13 cellular contexts compared by ENCODE assay signal in the genomic region with DNA sequence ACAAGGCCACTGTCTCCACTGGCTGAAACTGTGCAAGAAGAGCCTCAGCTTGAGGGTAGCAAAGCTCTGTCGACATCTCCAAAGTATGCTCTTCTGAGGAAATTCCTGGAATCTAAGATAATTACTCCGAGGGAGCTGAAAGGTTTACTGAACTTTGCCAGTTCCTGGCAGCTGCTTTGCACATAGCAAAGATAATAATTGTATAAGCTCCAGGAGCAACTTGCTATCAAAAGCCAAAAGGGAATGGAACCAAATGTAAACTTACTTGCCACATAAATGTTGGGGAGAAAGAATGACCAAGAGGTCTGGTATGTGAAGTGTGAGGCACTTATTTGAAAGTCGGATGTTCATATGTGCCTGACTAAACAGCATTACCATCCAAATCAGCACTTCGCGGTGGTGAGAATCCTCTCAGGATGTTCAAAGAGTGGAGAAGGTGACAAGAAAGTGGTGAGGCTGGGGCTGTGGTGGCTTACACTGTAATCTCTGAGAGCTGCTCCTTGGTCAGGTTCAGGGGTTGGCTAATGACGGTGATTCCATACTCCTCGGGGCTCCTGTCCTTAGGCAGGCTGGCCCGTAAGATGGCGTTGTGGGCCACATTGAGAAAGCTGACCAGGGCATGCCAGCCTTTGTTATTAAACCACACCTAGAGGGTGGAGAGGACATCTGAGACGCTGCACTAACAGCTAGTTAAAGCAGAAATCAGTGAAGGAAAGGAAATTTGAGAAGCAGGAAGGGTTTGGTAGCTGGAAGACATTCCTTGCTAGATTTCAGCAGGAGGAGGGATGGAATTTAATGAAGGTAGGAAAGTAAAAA.
DNase-seq lines count a peak whose midpoint lies in the region; ATAC-seq and TF ChIP-seq lines count a peak whose summit lies in the region.
"Had no signal": no experiment of that assay in that cellular context is flagged by ENCODE, and none has a peak within 500 bp of the region (broad histone marks: within the 10 kb centered on the region; RNA-seq: fewer than 3 reads in every experiment).

No MANE protein-coding gene starts in this region.

- H3K4me1 ChIP-seq in A673 (ENCODE audit: insufficient read depth, low read length, poor library complexity, severe bottlenecking): no peaks in the 10 kb centered on the region
- peaks cover 0 to 23% (median 7%) of the 10 kb centered on the region in 4 donors for H3K4me1 ChIP-seq in tibial nerve

- DNase-seq in EL (peak; percentile 92), RPMI7951 (ENCODE audit: low read depth) (peak; percentile 81), fibroblast of peridontal ligament (ENCODE audit: extremely low read depth) (peak; percentile 92), omental fat pad (ENCODE audit: low spot score) (no peak), COR-L47 (lab: John Stamatoyannopoulos, UW) (no peak), A673 (ENCODE audit: low spot score) (no peak), tibial nerve (ENCODE audit: low spot score in 2 of 2) (no peak)
- no peak for DNase-seq in stimulated activated CD4-positive, alpha-beta T cell treated with anti-CD3 and anti-CD28 coated beads, Interleukin-12 subunit alpha, Interleukin-12 subunit beta, amount 100 ng/mL, for 4 hours
- DNase-seq: activated CD8-positive, alpha-beta memory T cell treated with anti-CD3 and anti-CD28 coated beads, Interleukin-2, amount 10 ng/mL, durations not matched to agents 7 days and 5 days; DMS79 treated with DMSO at 0.1 percent for 48 hours; head of caudate nucleus; NCI-H2171 had no signal

- TF ChIP-seq CTCF in omental fat pad (IDR thresholded peaks at IDR 0.05) (no peak), A673 (conservative IDR thresholded peaks at IDR 0.05; ENCODE audit: low read depth, low read length) (no peak), tibial nerve (IDR thresholded peaks at IDR 0.05) (no peak)

- H3K27me3 ChIP-seq in A673 (replicated peaks; ENCODE audit: insufficient read depth, low read depth, low read length, poor library complexity) (no peaks in the 10 kb centered on the region), tibial nerve (no peaks in the 10 kb centered on the region)
- H3K27me3 ChIP-seq: ascending aorta had no signal

- intact Hi-C loops in A673 (cut with micrococcal nuclease; ENCODE audit: unreplicated experiment): no loop called here

- H3K4me3 ChIP-seq in A673 (ENCODE audit: low read depth, low read length, poor library complexity, severe bottlenecking) (no peak overlapping the region), tibial nerve (no peak overlapping the region)
- H3K4me3 ChIP-seq: ascending aorta had no signal

- ATAC-seq in omental fat pad (ENCODE audit: low FRiP score): peak; percentile 73
- ATAC-seq: activated CD8-positive, alpha-beta memory T cell treated with anti-CD3 and anti-CD28 coated beads, Interleukin-2, amount 10 ng/mL, durations not matched to agents 7 days and 5 days had no signal

- H3K27ac ChIP-seq in A673 (ENCODE audit: low read depth, low read length, poor library complexity, severe bottlenecking) (no peak overlapping the region), tibial nerve (peak overlapping the region in 1 of 4 donors; percentile 25)
- H3K27ac ChIP-seq: ascending aorta had no signal

- CTCF ChIA-PET in A673 (lab: Charles Lee): interaction anchor here (1.0 kb wide), 1 partner anchor 19 kb away, joined by 5 read pairs; no protein-coding TSS in a partner anchor

- 73 to 79% methylated on average over 10 of the region's 10 CpGs for WGBS in tibial nerve, 2 donors

- no peak for TF ChIP-seq POLR2A in tibial nerve (IDR thresholded peaks at IDR 0.05)

- H3K9me3 ChIP-seq in A673 (ENCODE audit: low read depth, low read length, poor library complexity, severe bottlenecking): no peaks in the 10 kb centered on the region
- H3K9me3 ChIP-seq in tibial nerve: no peaks in the 10 kb centered on the region
- H3K9me3 ChIP-seq: ascending aorta had no signal

- no peaks in the 10 kb centered on the region for H3K36me3 ChIP-seq in A673 (ENCODE audit: insufficient read depth, low read length, poor library complexity, severe bottlenecking)
- no peaks in the 10 kb centered on the region for H3K36me3 ChIP-seq in tibial nerve
- H3K36me3 ChIP-seq: ascending aorta had no signal

- POLR2A ChIA-PET in A673 (lab: Charles Lee; ENCODE audit: low non-redundant PET): interaction anchor here (0.6 kb wide), 1 partner anchor 754 kb away, joined by 4 read pairs; no protein-coding TSS in a partner anchor

- TF ChIP-seq EP300 in tibial nerve (IDR thresholded peaks at IDR 0.05): no peak

- no TSS peak for BruUV-seq in A673 (replicated peaks; lab: Mats Ljungman, UMichigan)

Comparison
In these comparisons a context has a peak if more than half of its experiments do, and no peak if none do; other contexts are left out.
1. DNase-seq: peak in EL (single experiment), RPMI7951 (single experiment) and fibroblast of peridontal ligament (single experiment); none in omental fat pad (single experiment), COR-L47 (single experiment), A673 (single experiment), tibial nerve (0 of 2) and stimulated activated CD4-positive, alpha-beta T cell treated with anti-CD3 and anti-CD28 coated beads, Interleukin-12 subunit alpha, Interleukin-12 subunit beta, amount 100 ng/mL, for 4 hours (single experiment).